ENCODE assay signal across 15 cellular contexts in genomic region chr10:28559661-28560060, GRCh38. TPM values are rescaled to one million over a fixed set of nuclear protein-coding genes. Genes with fewer than 3 reads are reported as not detected.
DNase-seq lines count a peak whose midpoint lies in the region; ATAC-seq and TF ChIP-seq lines count a peak whose summit lies in the region.
"Had no signal": no experiment of that assay in that cellular context is flagged by ENCODE, and none has a peak within 500 bp of the region (broad histone marks: within the 10 kb centered on the region; RNA-seq: fewer than 3 reads in every experiment).

No MANE protein-coding gene starts in this region.

- H3K9ac ChIP-seq in BLaER1 treated with 17β-estradiol and CSF1 and Interleukin-3, amounts not matched to agents 10 nM and 100 nM, result peak overlapping the region in 2 of 11 experiments; percentile 4 to 46; a peak in 2 of 22 replicates

- peak overlapping the region; percentile 64 for H3K27ac Mint-ChIP-seq in mesothelial cell of epicardium

- peak overlapping the region in 3 of 11 experiments; percentile 21 to 56 (median 45); a peak in 4 of 22 replicates for H3K27ac ChIP-seq in BLaER1 treated with 17β-estradiol and CSF1 and Interleukin-3, amounts not matched to agents 10 nM and 100 nM
- H3K27ac ChIP-seq in RWPE2 (ENCODE audit: poor library complexity, severe bottlenecking), result peak overlapping the region; percentile 53
- H3K27ac ChIP-seq in epithelial cell of prostate, result peak overlapping the region; percentile 65
- H3K27ac ChIP-seq: ascending aorta had no signal

- H3K36me3 Mint-ChIP-seq in mesothelial cell of epicardium, result peaks cover 23% of the 10 kb centered on the region

- H3K4me3 Mint-ChIP-seq in mesothelial cell of epicardium, result no peak overlapping the region

- H3K9me3 Mint-ChIP-seq in mesothelial cell of epicardium, result no peaks in the 10 kb centered on the region

- DNase-seq in RWPE2 (ENCODE audit: low spot score) (no peak), epithelial cell of prostate (ENCODE audit: low read depth, low spot score) (no peak), mesothelial cell of epicardium (ENCODE audit: low spot score in 2 of 2, unreplicated experiment in 2 of 2) (no peak), middle frontal gyrus (ENCODE audit: extremely low spot score, low spot score) (no peak)
- no peak for DNase-seq in effector CD4-positive, alpha-beta T cell
- DNase-seq: Calu3; naive thymus-derived CD4-positive, alpha-beta T cell; NCI-H187 treated with DMSO at 0.1 percent for 48 hours; PC-3; stimulated activated CD4-positive, alpha-beta T cell treated with anti-CD3 and anti-CD28 coated beads, Interleukin-4, amount 100 ng/mL, for 24 hours had no signal

- peaks cover 99 to 100% (median 100%) of the 10 kb centered on the region in 11 experiments for H4K20me1 ChIP-seq in BLaER1 treated with 17β-estradiol and CSF1 and Interleukin-3, amounts not matched to agents 10 nM and 100 nM

- H3K9me3 ChIP-seq in BLaER1 treated with 17β-estradiol and CSF1 and Interleukin-3, amounts not matched to agents 10 nM and 100 nM (replicated peaks in 1 of 11), result no peaks in the 10 kb centered on the region
- H3K9me3 ChIP-seq in RWPE2 (ENCODE audit: severe bottlenecking), result no peaks in the 10 kb centered on the region
- H3K9me3 ChIP-seq: ascending aorta, upper lobe of left lung had no signal

- peaks cover 31% of the 10 kb centered on the region for H3K4me1 Mint-ChIP-seq in mesothelial cell of epicardium

- no peaks in the 10 kb centered on the region for H3K27me3 ChIP-seq in BLaER1 treated with 17β-estradiol and CSF1 and Interleukin-3, amounts not matched to agents 10 nM and 100 nM
- no peaks in the 10 kb centered on the region for H3K27me3 ChIP-seq in RWPE2 (ENCODE audit: insufficient read depth, poor library complexity, severe bottlenecking)
- H3K27me3 ChIP-seq: ascending aorta, upper lobe of left lung had no signal

- no peak for TF ChIP-seq CTCF in RWPE2 (IDR thresholded peaks at IDR 0.05; ENCODE audit: poor library complexity, severe bottlenecking)
- no peak for TF ChIP-seq CTCF in mesothelial cell of epicardium (IDR thresholded peaks at IDR 0.05; ENCODE audit: unreplicated experiment)

- H3K4me3 ChIP-seq in BLaER1 treated with 17β-estradiol and CSF1 and Interleukin-3, amounts not matched to agents 10 nM and 100 nM, result no peak overlapping the region
- no peak overlapping the region for H3K4me3 ChIP-seq in RWPE2 (ENCODE audit: severe bottlenecking)
- H3K4me3 ChIP-seq: ascending aorta, upper lobe of left lung had no signal

- peak overlapping the region in 7 of 11 experiments; percentile 12 to 84 (median 48); a peak in 11 of 22 replicates for H3K4me2 ChIP-seq in BLaER1 treated with 17β-estradiol and CSF1 and Interleukin-3, amounts not matched to agents 10 nM and 100 nM

- H3K4me1 ChIP-seq in BLaER1 treated with 17β-estradiol and CSF1 and Interleukin-3, amounts not matched to agents 10 nM and 100 nM, result peaks cover 9 to 95% (median 22%) of the 10 kb centered on the region in 10 experiments; a peak in 18 of 20 replicates
- H3K4me1 ChIP-seq in RWPE2 (ENCODE audit: insufficient read depth, poor library complexity, severe bottlenecking), result peaks cover 47% of the 10 kb centered on the region

- peak; percentile 86 for ATAC-seq in RWPE2 (ENCODE audit: low read depth)
- no peak for ATAC-seq in GM19463 (IDR thresholded peaks at IDR 0.05; ENCODE audit: unreplicated experiment)
- ATAC-seq in GM18498 (IDR thresholded peaks at IDR 0.05; ENCODE audit: unreplicated experiment), result no peak
- ATAC-seq: PC-3 had no signal

- peaks cover 78 to 100% (median 94%) of the 10 kb centered on the region in 11 experiments for H3K36me3 ChIP-seq in BLaER1 treated with 17β-estradiol and CSF1 and Interleukin-3, amounts not matched to agents 10 nM and 100 nM
- H3K36me3 ChIP-seq in RWPE2 (ENCODE audit: low read depth), result peaks cover 93% of the 10 kb centered on the region
- H3K36me3 ChIP-seq: ascending aorta had no signal

- H3K27me3 Mint-ChIP-seq in mesothelial cell of epicardium (ENCODE audit: low read depth), result no peaks in the 10 kb centered on the region
- H3K27me3 Mint-ChIP-seq: naive thymus-derived CD4-positive, alpha-beta T cell had no signal

RNA-seq across cellular contexts. Expression of gene WAC, which starts 26.7 kb away (rescaled TPM):
- 133 to 141 TPM (median 139 TPM) in 3 replicates for total RNA-seq in mesothelial cell of epicardium
